Comparison of ENCODE assay signal across 8 cellular contexts in the genomic region with DNA sequence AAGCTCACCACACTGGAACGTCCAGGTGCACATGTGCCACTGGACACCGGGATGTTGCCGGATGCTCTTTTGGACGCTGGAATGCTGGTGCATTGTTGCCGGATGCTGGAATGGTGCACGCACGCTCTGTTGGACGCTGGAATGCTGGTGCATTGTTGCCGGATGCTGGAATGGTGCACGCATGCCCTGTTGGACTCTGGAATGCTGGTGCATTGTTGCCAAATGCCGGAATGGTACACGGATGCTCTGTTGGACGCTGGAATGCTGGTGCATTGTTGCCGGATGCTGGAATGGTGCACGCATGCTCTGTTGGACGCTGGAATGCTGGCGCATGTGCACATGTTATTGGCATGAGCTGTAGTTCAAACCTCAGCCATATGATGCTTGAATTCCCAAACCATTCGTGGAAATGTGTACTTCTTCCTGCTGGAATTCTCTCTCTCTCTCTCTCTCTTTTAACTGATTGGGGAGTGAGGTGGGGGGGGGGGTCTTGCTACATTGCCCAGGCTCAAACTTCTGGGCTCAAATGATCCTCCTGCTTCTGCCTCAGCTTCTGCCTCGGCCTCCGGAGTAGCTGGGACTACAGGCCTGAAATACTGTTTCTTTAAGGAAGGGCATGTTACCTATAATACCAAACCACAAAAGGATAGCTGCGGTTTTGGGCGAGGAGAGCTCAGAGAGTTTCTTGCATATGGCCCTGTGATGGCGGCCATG. TPM values are rescaled to one million over a fixed set of nuclear protein-coding genes. Genes with fewer than 3 reads are reported as not detected.
DNase-seq lines count a peak whose midpoint lies in the region; ATAC-seq, FAIRE-seq and TF ChIP-seq lines count a peak whose summit lies in the region.

No MANE protein-coding gene starts in this region.

- peaks cover 8% of the 10 kb centered on the region for H3K4me1 ChIP-seq in mammary epithelial cell (ENCODE audit: insufficient read depth, low read length)
- peaks cover 4% of the 10 kb centered on the region for H3K4me1 ChIP-seq in mononuclear cell (ENCODE audit: insufficient read depth, low read length)

- H3K4me3 ChIP-seq in mammary epithelial cell (replicated peaks in 1 of 3; ENCODE audit: insufficient read depth in 1 of 3, low read depth in 2 of 3, low read length in 3 of 3) (no peak overlapping the region), mononuclear cell (ENCODE audit: low read length) (peak overlapping the region; percentile 41)

- H4K20me1 ChIP-seq in mammary epithelial cell (ENCODE audit: insufficient read depth, low read length), result no peaks in the 10 kb centered on the region

- 90% methylated on average over 18 of the region's 23 CpGs for WGBS in mammary epithelial cell (ENCODE audit: low coverage, missing lambda C conversion rate)

- no peak overlapping the region for H2AFZ ChIP-seq in mammary epithelial cell (ENCODE audit: low read depth, low read length)

- H3K9me3 ChIP-seq in mammary epithelial cell (replicated peaks; ENCODE audit: insufficient read depth, low read length), result no peaks in the 10 kb centered on the region
- H3K9me3 ChIP-seq in mononuclear cell (ENCODE audit: low read depth, low read length), result no peaks in the 10 kb centered on the region

- ATAC-seq in Right ventricle myocardium superior (ENCODE audit: poor library complexity), result no peak
- ATAC-seq in left cardiac atrium, result no peak
- no peak for ATAC-seq in GM18511 (IDR thresholded peaks at IDR 0.05; ENCODE audit: unreplicated experiment)

- dilution Hi-C loops in mammary epithelial cell (cut with HindIII; ENCODE audit: low sequenced_read_pairs), result no loop called here

- H3K9ac ChIP-seq in mammary epithelial cell (ENCODE audit: insufficient read depth, low read length), result no peak overlapping the region

- DNase-seq in Right ventricle myocardium superior (peak; percentile 16), left cardiac atrium (no peak), mammary epithelial cell (peak; percentile 35), urothelium cell line (ENCODE audit: low spot score) (no peak), A172 (ENCODE audit: low spot score) (no peak)
- no peak for DNase-seq in stimulated activated naive CD4-positive, alpha-beta T cell treated with Interleukin-2 at 50 U/mL for 16 hours (lab: John Stamatoyannopoulos, UW)

- intact Hi-C loops in Right ventricle myocardium superior (cut with DNase I) (no loop called here), left cardiac atrium (cut with DNase I) (no loop called here), mammary epithelial cell (cut with micrococcal nuclease) (no loop called here)

- BruUV-seq in mammary epithelial cell (replicated peaks; lab: Mats Ljungman, UMichigan), result no TSS peak

- CTCF ChIA-PET in mammary epithelial cell (lab: Charles Lee; ENCODE audit: low non-redundant PET), result no interaction called here

- H3K79me2 ChIP-seq in mammary epithelial cell (ENCODE audit: insufficient read depth, low read length), result no peaks in the 10 kb centered on the region

- H3K27me3 ChIP-seq in mammary epithelial cell (ENCODE audit: insufficient read depth, low read length), result peaks cover 23% of the 10 kb centered on the region
- H3K27me3 ChIP-seq in mononuclear cell (ENCODE audit: insufficient read depth, low read length), result peaks cover 19% of the 10 kb centered on the region

- TF ChIP-seq CTCF in mammary epithelial cell (conservative IDR thresholded peaks at IDR 0.05 in 1 of 2, IDR thresholded peaks at IDR 0.05 in 1 of 2; ENCODE audit: extremely low read depth in 1 of 2, insufficient read depth in 1 of 2, low read depth in 1 of 2, low read length in 2 of 2), result no peak

- peak overlapping the region; percentile 50 for H3K4me2 ChIP-seq in mammary epithelial cell (ENCODE audit: insufficient read depth, low read depth, low read length)

- H3K27ac ChIP-seq in mammary epithelial cell (ENCODE audit: insufficient read depth, low read depth, low read length), result no peak overlapping the region

- in situ Hi-C loops in mammary epithelial cell (cut with MboI; ENCODE audit: low sequenced_read_pairs in 2 of 2), result no loop called here

- FAIRE-seq in urothelium cell line (lab: Jason Lieb, UNC), result peak; percentile 95

- no peaks in the 10 kb centered on the region for H3K36me3 ChIP-seq in mammary epithelial cell (ENCODE audit: insufficient read depth, low read length)

RNA-seq across cellular contexts. Expression of gene MCF2L, which starts 1.2 kb away (rescaled TPM):
- total RNA-seq in Right ventricle myocardium superior (38.1 TPM), left cardiac atrium (10 to 100 TPM; 39.1 to 41.6 TPM), mammary epithelial cell (under 1 TPM in 1 of 2 donors, not detected in 1; 0.33 TPM), mononuclear cell (5.8 TPM)
- 0.10 TPM for polyA plus RNA-seq in mammary epithelial cell
- not detected for polyA minus RNA-seq in mammary epithelial cell
- 12.4 and 14.1 TPM in 2 replicates for total RNA-seq in A172 (2014; rRNA removed; shearing (Covaris generic))

Comparison
In these comparisons a context has a peak if more than half of its experiments do, and no peak if none do; other contexts are left out.
1. DNase-seq: peak in Right ventricle myocardium superior (single experiment) and mammary epithelial cell (single experiment); none in left cardiac atrium (single experiment), urothelium cell line (single experiment), A172 (single experiment) and stimulated activated naive CD4-positive, alpha-beta T cell treated with Interleukin-2 at 50 U/mL for 16 hours (single experiment).